ENCODE assay signal across 27 cellular contexts in genomic region chr4:120667102-120667501, GRCh38.
"Had no signal": no experiment of that assay in that cellular context is flagged by ENCODE, and none has a peak within 500 bp of the region (broad histone marks: within the 10 kb centered on the region; RNA-seq: fewer than 3 reads in every experiment).

No MANE protein-coding gene starts in this region.

- H3K9me3 ChIP-seq: colonic mucosa, esophagus squamous epithelium had no signal

- H3K4me3 ChIP-seq: colonic mucosa, esophagus squamous epithelium, gastroesophageal sphincter, heart right ventricle, hepatocyte had no signal

- H3K36me3 ChIP-seq: brain microvascular endothelial cell, colonic mucosa, esophagus squamous epithelium, gastroesophageal sphincter, heart right ventricle, WERI-Rb-1 had no signal

- H3K4me1 ChIP-seq: colonic mucosa, esophagus squamous epithelium, gastroesophageal sphincter, heart right ventricle had no signal

- H3K79me2 ChIP-seq: hepatocyte had no signal

- H3K4me2 ChIP-seq: hepatocyte had no signal

- H3K27ac ChIP-seq: brain microvascular endothelial cell, colonic mucosa, epithelial cell of prostate, esophagus squamous epithelium, gastroesophageal sphincter, heart right ventricle, hepatocyte, WERI-Rb-1 had no signal

- DNase-seq: activated B cell treated with CpG ODN at 0.5 μM for 24 hours; activated CD4-positive, alpha-beta T cell treated with anti-CD3 and anti-CD28 coated beads for 48 hours; activated CD4-positive, alpha-beta T cell treated with anti-CD3 and anti-CD28 coated beads, Interleukin-2, amount 50 U/mL, for 1 hour; activated CD4-positive, alpha-beta T cell treated with anti-CD3 and anti-CD28 coated beads, Interleukin-2, amount 50 U/mL, for 48 hours; activated CD8-positive, alpha-beta memory T cell treated with anti-CD3 and anti-CD28 coated beads for 24 hours; activated CD8-positive, alpha-beta T cell treated with anti-CD3 and anti-CD28 coated beads for 36 hours; activated effector memory CD4-positive, alpha-beta T cell treated with Interleukin-2 at 50 U/mL for 16 hours; activated gamma-delta T cell treated with Interleukin-2 at 50 U/mL for 16 hours; activated naive CD4-positive, alpha-beta T cell treated with anti-CD3 and anti-CD28 coated beads, Interleukin-2, amount 50 U/mL, for 16 hours; activated naive CD4-positive, alpha-beta T cell treated with Interleukin-2 at 50 U/mL for 16 hours; activated T-cell treated with anti-CD3 and anti-CD28 coated beads, Interleukin-2, amount 50 U/mL, for 4 hours; amniotic stem cell; anterior cingulate cortex; brain microvascular endothelial cell; caudate nucleus; cerebellar nuclear complex; colonic mucosa; effector CD8-positive, alpha-beta T cell; esophagus squamous epithelium; foreskin melanocyte; heart right ventricle; T-helper 17 cell; T1000; WERI-Rb-1 had no signal

- H2AFZ ChIP-seq: hepatocyte had no signal

- H3K27me3 ChIP-seq: brain microvascular endothelial cell, colonic mucosa, esophagus squamous epithelium, gastroesophageal sphincter, heart right ventricle, hepatocyte had no signal
